In genomic region chr1:53629101-53629691, GRCh38 we compare ENCODE assay signal across 17 cellular contexts.
A peak's percentile ranks its signal among the peaks of the same experiment; 100 is the strongest.
DNase-seq lines count a peak whose midpoint lies in the region; ATAC-seq, FAIRE-seq and TF ChIP-seq lines count a peak whose summit lies in the region.
"Had no signal": no experiment of that assay in that cellular context is flagged by ENCODE, and none has a peak within 500 bp of the region (broad histone marks: within the 10 kb centered on the region; RNA-seq: fewer than 3 reads in every experiment).

No MANE protein-coding gene starts in this region.

- TF ChIP-seq RAD21 in H1 (IDR thresholded peaks at IDR 0.05 in 1 of 2, conservative IDR thresholded peaks at IDR 0.05 in 1 of 2; ENCODE audit: low read depth in 2 of 2, low read length in 2 of 2): no peak

- intact Hi-C loops in activated CD8-positive, alpha-beta T cell treated with anti-CD3 and anti-CD28 coated beads for 36 hours (cut with micrococcal nuclease): no loop called here

- TF ChIP-seq POLR2A in H1 (IDR thresholded peaks at IDR 0.05; ENCODE audit: control extremely low read depth in 1 of 2, low read depth in 2 of 2, low read length in 2 of 2): no peak

- no peaks in the 10 kb centered on the region for H3K79me1 ChIP-seq in H1 (ENCODE audit: low read depth, low read length)

- H3K4me3 Mint-ChIP-seq in progenitor cell of endocrine pancreas (ENCODE audit: low read depth): no peak overlapping the region
- H3K4me3 Mint-ChIP-seq in activated CD8-positive, alpha-beta T cell treated with anti-CD3 and anti-CD28 coated beads for 36 hours: no peak overlapping the region

- H3K4ac ChIP-seq in H1 (replicated peaks; ENCODE audit: insufficient read length, low read depth, low read length): no peak overlapping the region

- H3K9ac ChIP-seq in H1 (replicated peaks in 1 of 4; ENCODE audit: extremely low read depth in 1 of 4, low read depth in 3 of 4, low read length in 3 of 4): no peak overlapping the region; a peak in 1 of 7 replicates

- FAIRE-seq in H1 (lab: Jason Lieb, UNC) (no peak), small intestine (lab: Jason Lieb, UNC) (no peak)

- no peak overlapping the region for H3K23ac ChIP-seq in H1 (ENCODE audit: insufficient read length)

- H2BK20ac ChIP-seq in H1 (ENCODE audit: low read length): no peak overlapping the region

- H2BK15ac ChIP-seq in H1 (ENCODE audit: low read length): no peak overlapping the region

- no peak overlapping the region for H2BK5ac ChIP-seq in H1 (ENCODE audit: low read depth, low read length)

- H3K4me3 ChIP-seq in H1 (ENCODE audit: extremely low read depth in 1 of 4, insufficient read depth in 2 of 4, low read depth in 3 of 4, low read length in 4 of 4): no peak overlapping the region
- no peak overlapping the region for H3K4me3 ChIP-seq in small intestine (ENCODE audit: low read depth in 1 of 2, low read length in 2 of 2)
- H3K4me3 ChIP-seq: cardiac muscle cell, mucosa of descending colon had no signal

- no peaks in the 10 kb centered on the region for H3K79me2 ChIP-seq in H1 (ENCODE audit: control insufficient read depth in 1 of 2, insufficient read depth in 2 of 2, low read length in 2 of 2)

- H2AFZ ChIP-seq in H1 (ENCODE audit: low read length): no peak overlapping the region

- H3K36me3 Mint-ChIP-seq in progenitor cell of endocrine pancreas (ENCODE audit: insufficient read depth): no peaks in the 10 kb centered on the region
- H3K36me3 Mint-ChIP-seq in activated CD8-positive, alpha-beta T cell treated with anti-CD3 and anti-CD28 coated beads for 36 hours (ENCODE audit: low read depth): no peaks in the 10 kb centered on the region

- no peak overlapping the region for H3K56ac ChIP-seq in H1 (replicated peaks; ENCODE audit: insufficient read length, low read depth, low read length)

- no peak overlapping the region for H3K4me2 ChIP-seq in H1 (ENCODE audit: insufficient read depth in 1 of 2, low read depth in 2 of 2, low read length in 2 of 2)

- H3K4me1 Mint-ChIP-seq in progenitor cell of endocrine pancreas (ENCODE audit: low read depth): no peaks in the 10 kb centered on the region
- H3K4me1 Mint-ChIP-seq in activated CD8-positive, alpha-beta T cell treated with anti-CD3 and anti-CD28 coated beads for 36 hours (ENCODE audit: low read depth): no peaks in the 10 kb centered on the region

- no peak overlapping the region for H3K14ac ChIP-seq in H1 (ENCODE audit: insufficient read length)

- H2BK12ac ChIP-seq in H1 (ENCODE audit: low read depth, low read length): 0 out of 2 replicates have a peak overlapping the region, but pooled peaks have one; percentile 60

- H4K8ac ChIP-seq in H1 (ENCODE audit: extremely low read depth, insufficient read depth, low read length): no peak overlapping the region

- no peak overlapping the region for H4K91ac ChIP-seq in H1 (replicated peaks; ENCODE audit: insufficient read length, low read length)

- no peak overlapping the region for H4K5ac ChIP-seq in H1 (ENCODE audit: insufficient read length, low read depth, low read length)

- 85% methylated on average over 7 of the region's 7 CpGs; no CpG with 5 or more reads in 1 of the 2 experiments for WGBS in H1 (ENCODE audit: extremely low coverage in 1 of 2, insufficient coverage in 1 of 2, insufficient read length in 1 of 2, insufficient replicate concordance in 2 of 2, low coverage in 1 of 2, low lambda C conversion rate in 2 of 2, missing lambda C conversion rate in 1 of 2), 2 experiments
- WGBS in small intestine, 3 donors: 70 to 80% (median 78%) methylated on average over 7 of the region's 7 CpGs

- 0 out of 2 replicates have a peak overlapping the region, but pooled peaks have one; percentile 65 for H2AK5ac ChIP-seq in H1 (ENCODE audit: low read depth, low read length)

- no peaks in the 10 kb centered on the region for H4K20me1 ChIP-seq in H1 (replicated peaks in 1 of 2; ENCODE audit: control insufficient read depth in 1 of 2, insufficient read depth in 2 of 2, low read length in 2 of 2)

- H3K27ac Mint-ChIP-seq in progenitor cell of endocrine pancreas: no peak overlapping the region
- no peak overlapping the region for H3K27ac Mint-ChIP-seq in activated CD8-positive, alpha-beta T cell treated with anti-CD3 and anti-CD28 coated beads for 36 hours

- TF ChIP-seq CTCF in H1 (IDR thresholded peaks at IDR 0.05; ENCODE audit: control extremely low read depth in 1 of 3, insufficient read depth in 1 of 3, low read depth in 1 of 3, low read length in 3 of 3) (no peak), progenitor cell of endocrine pancreas (IDR thresholded peaks at IDR 0.05; ENCODE audit: unreplicated experiment) (no peak)
- TF ChIP-seq CTCF in activated CD8-positive, alpha-beta T cell treated with anti-CD3 and anti-CD28 coated beads for 36 hours (IDR thresholded peaks at IDR 0.05): no peak

- no peak overlapping the region for H3K18ac ChIP-seq in H1 (ENCODE audit: extremely low read depth, low read length)

- no peak for ATAC-seq in activated CD8-positive, alpha-beta T cell treated with anti-CD3 and anti-CD28 coated beads for 36 hours
- ATAC-seq: mucosa of descending colon had no signal

- H3K27ac ChIP-seq in H1 (ENCODE audit: low read depth, low read length) (no peak overlapping the region), small intestine (ENCODE audit: low read depth in 1 of 2, low read length in 1 of 2) (no peak overlapping the region)
- H3K27ac ChIP-seq: cardiac muscle cell had no signal

- POLR2A ChIA-PET in H1 (lab: Charles Lee; ENCODE audit: partially characterized antibody): no interaction called here
- POLR2A ChIA-PET in activated CD8-positive, alpha-beta T cell treated with anti-CD3 and anti-CD28 coated beads for 36 hours (lab: Charles Lee): no interaction called here

- peaks cover 16% of the 10 kb centered on the region for H3K27me3 Mint-ChIP-seq in progenitor cell of endocrine pancreas
- H3K27me3 Mint-ChIP-seq in activated CD8-positive, alpha-beta T cell treated with anti-CD3 and anti-CD28 coated beads for 36 hours: no peaks in the 10 kb centered on the region

- H3K4me1 ChIP-seq in H1 (replicated peaks in 1 of 4; ENCODE audit: control insufficient read depth in 3 of 4, insufficient read depth in 4 of 4, low read length in 3 of 4) (no peaks in the 10 kb centered on the region; a peak in 1 of 7 replicates), small intestine (ENCODE audit: control insufficient read depth in 2 of 2, insufficient read depth in 1 of 2, low read depth in 1 of 2, low read length in 1 of 2) (no peaks in the 10 kb centered on the region)

- no peaks in the 10 kb centered on the region for H3K9me3 Mint-ChIP-seq in progenitor cell of endocrine pancreas (ENCODE audit: low read depth)
- no peaks in the 10 kb centered on the region for H3K9me3 Mint-ChIP-seq in activated CD8-positive, alpha-beta T cell treated with anti-CD3 and anti-CD28 coated beads for 36 hours

- CTCF ChIA-PET in H1 (lab: Charles Lee; ENCODE audit: partially characterized antibody): interaction anchor here (0.8 to 1.4 kb wide), 3 partner anchors 13 to 35 kb away, joined by 3 read pairs; no protein-coding TSS in a partner anchor
- CTCF ChIA-PET in activated CD8-positive, alpha-beta T cell treated with anti-CD3 and anti-CD28 coated beads for 36 hours (lab: Charles Lee): no interaction called here

- peaks cover 15% of the 10 kb centered on the region; the same call in 1 of the 2 replicates for H3K23me2 ChIP-seq in H1 (ENCODE audit: low read depth, low read length)

- H3K36me3 ChIP-seq in H1 (ENCODE audit: control insufficient read depth in 2 of 4, insufficient read depth in 4 of 4, low read length in 3 of 4): no peaks in the 10 kb centered on the region
- H3K36me3 ChIP-seq in small intestine (ENCODE audit: control insufficient read depth in 2 of 2, insufficient read depth in 2 of 2, low read length in 2 of 2): no peaks in the 10 kb centered on the region
- H3K36me3 ChIP-seq: cardiac muscle cell had no signal

- H3K27me3 ChIP-seq in H1 (replicated peaks in 1 of 4; ENCODE audit: control insufficient read depth in 3 of 4, extremely low read depth in 1 of 4, insufficient read depth in 3 of 4, low read length in 3 of 4) (no peaks in the 10 kb centered on the region), small intestine (ENCODE audit: control insufficient read depth in 2 of 2, insufficient read depth in 2 of 2, low read length in 2 of 2) (peaks cover 0 to 1% of the 10 kb centered on the region in 2 donors)
- H3K27me3 ChIP-seq: cardiac muscle cell had no signal

- H3K9me3 ChIP-seq in H1 (ENCODE audit: insufficient read depth in 2 of 2, low read depth in 1 of 2, low read length in 1 of 2) (no peaks in the 10 kb centered on the region; a peak in 1 of 4 replicates), small intestine (ENCODE audit: control insufficient read depth, low read depth) (no peaks in the 10 kb centered on the region)
- H3K9me3 ChIP-seq: mucosa of descending colon had no signal

- no peak overlapping the region for H2BK120ac ChIP-seq in H1 (replicated peaks; ENCODE audit: low read depth, low read length)

- peak; percentile 68 for DNase-seq in DMS 273 treated with DMSO at 0.1 percent for 48 hours (lab: John Stamatoyannopoulos, UW)
- peak; percentile 79 for DNase-seq in NCI-H524 treated with DMSO at 0.1 percent for 48 hours (lab: John Stamatoyannopoulos, UW)
- peak in 1 of 2 experiments; percentile 33 for DNase-seq in H1 (ENCODE audit: low read depth in 1 of 2, low spot score in 2 of 2)
- peak; percentile 6 for DNase-seq in progenitor cell of endocrine pancreas (ENCODE audit: low spot score, unreplicated experiment)
- no peak for DNase-seq in activated CD8-positive, alpha-beta T cell treated with anti-CD3 and anti-CD28 coated beads for 36 hours
- DNase-seq in anterior cingulate cortex (lab: John Stamatoyannopoulos, UW): no peak
- no peak for DNase-seq in NCI-H128 (lab: John Stamatoyannopoulos, UW; ENCODE audit: unreplicated experiment)
- DNase-seq in small intestine: no peak
- DNase-seq: ACHN; activated gamma-delta T cell treated with Interleukin-2 at 50 U/mL for 16 hours; dermis blood vessel endothelial cell; GDM1; mucosa of descending colon; NCI-H1417; stimulated activated CD8-positive, alpha-beta memory T cell treated with anti-CD3 and anti-CD28 coated beads, Interleukin-4, amount 100 ng/mL, for 48 hours; SW 1271 had no signal

- TF ChIP-seq EP300 in H1 (IDR thresholded peaks at IDR 0.05; ENCODE audit: borderline replicate concordance in 1 of 2, low read depth in 2 of 2, low read length in 2 of 2): no peak

TF ChIP-seq in H1, 55 proteins besides CTCF, POLR2A, EP300 and RAD21 (continues in another document):
- TF ChIP-seq CBX5 (IDR thresholded peaks at IDR 0.05; ENCODE audit: low read depth, low read length) (no peak), GTF2F1 (IDR thresholded peaks at IDR 0.05; ENCODE audit: borderline replicate concordance, low read depth, low read length) (no peak), TCF12 (IDR thresholded peaks at IDR 0.05; ENCODE audit: low read depth, low read length) (no peak)

Comparison
In these comparisons a context has a peak if more than half of its experiments do, and no peak if none do; other contexts are left out.
1. DNase-seq: peak in DMS 273 treated with DMSO at 0.1 percent for 48 hours (single experiment), NCI-H524 treated with DMSO at 0.1 percent for 48 hours (single experiment) and progenitor cell of endocrine pancreas (single experiment); none in activated CD8-positive, alpha-beta T cell treated with anti-CD3 and anti-CD28 coated beads for 36 hours (single experiment), anterior cingulate cortex (0 of 58), NCI-H128 (single experiment) and small intestine (single experiment).